20 cellular contexts compared by ENCODE assay signal in the genomic region with DNA sequence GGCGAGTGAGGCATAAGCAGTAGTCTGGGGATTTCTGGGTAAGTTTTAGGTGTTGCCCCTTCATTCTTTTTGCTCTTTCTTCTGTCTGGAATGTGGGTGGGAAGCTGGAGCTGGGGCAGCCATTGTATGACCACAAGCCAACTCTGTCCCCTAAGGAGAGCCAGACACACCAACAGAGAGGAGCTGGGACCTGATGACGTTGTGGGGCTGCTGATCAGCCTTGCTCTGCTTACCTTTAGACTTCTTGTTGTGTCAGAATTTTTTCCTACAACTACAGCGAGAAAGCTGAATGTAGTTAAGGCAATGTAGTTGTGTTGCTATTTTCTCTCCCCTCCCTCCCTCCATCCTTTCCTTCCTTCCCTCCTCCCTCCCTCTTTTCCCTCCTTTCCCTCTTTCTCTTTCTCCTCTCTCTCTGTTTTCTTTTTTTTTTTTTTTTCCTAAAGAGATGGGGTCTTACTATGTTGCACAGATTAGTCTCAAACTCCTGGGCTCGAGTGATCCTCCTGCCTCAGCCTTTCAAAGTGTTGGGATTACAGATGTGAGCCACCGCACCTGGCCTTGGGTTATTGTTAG. TPM values are rescaled to one million over a fixed set of nuclear protein-coding genes. Genes with fewer than 3 reads are reported as not detected.
DNase-seq lines count a peak whose midpoint lies in the region; ATAC-seq and TF ChIP-seq lines count a peak whose summit lies in the region.
"Had no signal": no experiment of that assay in that cellular context is flagged by ENCODE, and none has a peak within 500 bp of the region (broad histone marks: within the 10 kb centered on the region; RNA-seq: fewer than 3 reads in every experiment).

No MANE protein-coding gene starts in this region.

- H2BK120ac ChIP-seq in mesenchymal stem cell (ENCODE audit: low read depth, low read length): no peak overlapping the region

- no peak for ATAC-seq in activated naive CD8-positive, alpha-beta T cell treated with anti-CD3 and anti-CD28 coated beads, Interleukin-2, amount 50 U/mL, for 24 hours
- no peak for ATAC-seq in T-helper 17 cell
- ATAC-seq: stimulated activated naive B cell treated with anti-CD40 and anti-IgM and Interleukin-4, amounts not matched to agents 10 μg/mL and 1 μg/mL and 100 μg/mL, for 72 hours had no signal

- no peak for TF ChIP-seq CTCF in WERI-Rb-1 (IDR thresholded peaks at IDR 0.05; ENCODE audit: low read depth, low read length)

- H3K4me3 ChIP-seq in mesenchymal stem cell (ENCODE audit: insufficient read depth in 1 of 2, low read depth in 1 of 2, low read length in 2 of 2): no peak overlapping the region
- no peak overlapping the region for H3K4me3 ChIP-seq in WERI-Rb-1 (ENCODE audit: low read depth, low read length)
- H3K4me3 ChIP-seq: coronary artery had no signal

- H2AFZ ChIP-seq in mesenchymal stem cell (ENCODE audit: low read depth, low read length): no peak overlapping the region
- H2AFZ ChIP-seq: parathyroid adenoma had no signal

- peak overlapping the region; percentile 35 for H4K8ac ChIP-seq in mesenchymal stem cell (ENCODE audit: low read length)

- H3K27ac ChIP-seq in mesenchymal stem cell (ENCODE audit: low read length, poor library complexity, severe bottlenecking) (no peak overlapping the region), WERI-Rb-1 (no peak overlapping the region)
- H3K27ac ChIP-seq: coronary artery, parathyroid adenoma had no signal

- peaks cover 63% of the 10 kb centered on the region for H3K4me1 Mint-ChIP-seq in activated naive CD8-positive, alpha-beta T cell (ENCODE audit: low read depth)
- peaks cover 46% of the 10 kb centered on the region for H3K4me1 Mint-ChIP-seq in activated naive CD8-positive, alpha-beta T cell treated with anti-CD3 and anti-CD28 coated beads, Interleukin-2, amount 50 U/mL, for 24 hours
- peaks cover 39% of the 10 kb centered on the region for H3K4me1 Mint-ChIP-seq in T-helper 17 cell

- H3K36me3 ChIP-seq in mesenchymal stem cell (ENCODE audit: control insufficient read depth in 1 of 2, insufficient read depth in 2 of 2, low read depth in 1 of 2, low read length in 2 of 2) (no peaks in the 10 kb centered on the region), WERI-Rb-1 (no peaks in the 10 kb centered on the region)

- H3K27ac Mint-ChIP-seq in activated naive CD8-positive, alpha-beta T cell: peak overlapping the region; percentile 81
- H3K27ac Mint-ChIP-seq in activated naive CD8-positive, alpha-beta T cell treated with anti-CD3 and anti-CD28 coated beads, Interleukin-2, amount 50 U/mL, for 24 hours: no peak overlapping the region
- H3K27ac Mint-ChIP-seq in T-helper 17 cell: peak overlapping the region; percentile 90

- no peak overlapping the region for H2BK15ac ChIP-seq in mesenchymal stem cell (ENCODE audit: low read depth, poor library complexity, severe bottlenecking)

- H3K9ac ChIP-seq in mesenchymal stem cell (ENCODE audit: low read length): no peak overlapping the region
- H3K9ac ChIP-seq: parathyroid adenoma had no signal

- H3K14ac ChIP-seq in mesenchymal stem cell (ENCODE audit: low read length in 2 of 2): no peak overlapping the region

- no peak overlapping the region for H3K23ac ChIP-seq in mesenchymal stem cell (ENCODE audit: low read length in 2 of 2)

- H3K4me1 ChIP-seq in mesenchymal stem cell (ENCODE audit: control insufficient read depth, insufficient read depth, low read depth, low read length): peaks cover 11% of the 10 kb centered on the region

- H2BK12ac ChIP-seq in mesenchymal stem cell (ENCODE audit: low read length in 2 of 2): no peak overlapping the region

- H3K9me3 ChIP-seq in T-helper 17 cell (ENCODE audit: control insufficient read depth, low read length, poor library complexity, severe bottlenecking) (no peaks in the 10 kb centered on the region), mesenchymal stem cell (ENCODE audit: control insufficient read depth, low read length) (no peaks in the 10 kb centered on the region), WERI-Rb-1 (ENCODE audit: severe bottlenecking) (peaks cover 5% of the 10 kb centered on the region)

- no peak overlapping the region for H2BK5ac ChIP-seq in mesenchymal stem cell (ENCODE audit: low read depth, low read length, poor library complexity, severe bottlenecking)

- H3K4me2 ChIP-seq in mesenchymal stem cell (ENCODE audit: low read length, poor library complexity, severe bottlenecking): no peak overlapping the region

- WGBS in mesenchymal stem cell: 62% methylated on average over 3 of the region's 5 CpGs

- peaks cover 6% of the 10 kb centered on the region for H3K79me1 ChIP-seq in mesenchymal stem cell (replicated peaks; ENCODE audit: low read length, poor library complexity, severe bottlenecking)

- no peak overlapping the region for H4K91ac ChIP-seq in mesenchymal stem cell (ENCODE audit: low read length)

- no peak for DNase-seq in activated naive CD8-positive, alpha-beta T cell treated with anti-CD3 and anti-CD28 coated beads, Interleukin-2, amount 50 U/mL, for 24 hours
- DNase-seq in T-helper 17 cell: no peak
- no peak for DNase-seq in mesenchymal stem cell
- DNase-seq in WERI-Rb-1: no peak
- no peak for DNase-seq in COLO668 (lab: John Stamatoyannopoulos, UW; ENCODE audit: unreplicated experiment)
- DNase-seq in DMS153 (lab: John Stamatoyannopoulos, UW): no peak
- DNase-seq: activated CD8-positive, alpha-beta memory T cell treated with anti-CD3 and anti-CD28 coated beads, Interleukin-2, amount 50 U/mL, for 4 hours; IMR-90; mammary epithelial cell; NCI-H1694; NCI-H446; NCI-H748 treated with DMSO at 0.1 percent for 48 hours; retina; SIG-M5; stimulated activated naive B cell treated with anti-CD40 and anti-IgM and Interleukin-4, amounts not matched to agents 10 μg/mL and 1 μg/mL and 100 μg/mL, for 72 hours; T-helper 9 cell had no signal

- no peaks in the 10 kb centered on the region for H3K9me3 Mint-ChIP-seq in activated naive CD8-positive, alpha-beta T cell (ENCODE audit: low read depth)
- H3K9me3 Mint-ChIP-seq in activated naive CD8-positive, alpha-beta T cell treated with anti-CD3 and anti-CD28 coated beads, Interleukin-2, amount 50 U/mL, for 24 hours: no peaks in the 10 kb centered on the region
- H3K9me3 Mint-ChIP-seq: neural crest cell; stimulated activated naive B cell treated with anti-CD40 and anti-IgM and Interleukin-4, amounts not matched to agents 10 μg/mL and 1 μg/mL and 100 μg/mL, for 72 hours had no signal

- no peak overlapping the region for H3K4ac ChIP-seq in mesenchymal stem cell (ENCODE audit: low read depth in 1 of 2, low read length in 2 of 2)

- no peak overlapping the region for H3K4me3 Mint-ChIP-seq in activated naive CD8-positive, alpha-beta T cell
- no peak overlapping the region for H3K4me3 Mint-ChIP-seq in activated naive CD8-positive, alpha-beta T cell treated with anti-CD3 and anti-CD28 coated beads, Interleukin-2, amount 50 U/mL, for 24 hours
- no peak overlapping the region for H3K4me3 Mint-ChIP-seq in T-helper 17 cell
- H3K4me3 Mint-ChIP-seq: neural crest cell; stimulated activated naive B cell treated with anti-CD40 and anti-IgM and Interleukin-4, amounts not matched to agents 10 μg/mL and 1 μg/mL and 100 μg/mL, for 72 hours had no signal

- no peaks in the 10 kb centered on the region for H3K27me3 ChIP-seq in mesenchymal stem cell (ENCODE audit: control insufficient read depth in 1 of 2, insufficient read depth in 1 of 2, low read length in 2 of 2)
- no peaks in the 10 kb centered on the region for H3K27me3 ChIP-seq in WERI-Rb-1 (ENCODE audit: insufficient read depth, low read depth, severe bottlenecking)

- H3K27me3 Mint-ChIP-seq in activated naive CD8-positive, alpha-beta T cell: no peaks in the 10 kb centered on the region
- H3K27me3 Mint-ChIP-seq in activated naive CD8-positive, alpha-beta T cell treated with anti-CD3 and anti-CD28 coated beads, Interleukin-2, amount 50 U/mL, for 24 hours: no peaks in the 10 kb centered on the region
- H3K27me3 Mint-ChIP-seq in T-helper 17 cell: no peaks in the 10 kb centered on the region

- H3K36me3 Mint-ChIP-seq in activated naive CD8-positive, alpha-beta T cell: no peaks in the 10 kb centered on the region
- H3K36me3 Mint-ChIP-seq in activated naive CD8-positive, alpha-beta T cell treated with anti-CD3 and anti-CD28 coated beads, Interleukin-2, amount 50 U/mL, for 24 hours (ENCODE audit: low read depth): no peaks in the 10 kb centered on the region
- no peaks in the 10 kb centered on the region for H3K36me3 Mint-ChIP-seq in T-helper 17 cell (ENCODE audit: low read depth)
- H3K36me3 Mint-ChIP-seq: stimulated activated naive B cell treated with anti-CD40 and anti-IgM and Interleukin-4, amounts not matched to agents 10 μg/mL and 1 μg/mL and 100 μg/mL, for 72 hours had no signal

- no peak overlapping the region for H3K18ac ChIP-seq in mesenchymal stem cell (ENCODE audit: low read depth in 1 of 2, low read length in 2 of 2)

- no peak overlapping the region for H2AK5ac ChIP-seq in mesenchymal stem cell (ENCODE audit: low read length, severe bottlenecking)

RNA-seq across cellular contexts. Expression of a gene that starts 6.4 kb away (rescaled TPM):
- 100 to 1,000 TPM; 118 to 139 TPM for total RNA-seq in T-helper 17 cell
- polyA plus RNA-seq in mesenchymal stem cell (2013, experiment 1 of 2): 42.9 TPM
- polyA plus RNA-seq in mesenchymal stem cell (2013, experiment 2 of 2): 44.5 TPM

RNA-seq across cellular contexts. Expression of a gene that starts 39.4 kb away (rescaled TPM):
- total RNA-seq in T-helper 17 cell: 1 to 10 TPM in 1 of 2 donors, under 1 TPM in 1; 0.94 to 1.5 TPM
- 214 TPM for polyA plus RNA-seq in mesenchymal stem cell (2013, experiment 1 of 2)
- 220 TPM for polyA plus RNA-seq in mesenchymal stem cell (2013, experiment 2 of 2)
